Comparison of ENCODE assay signal across 23 cellular contexts in the genomic region with DNA sequence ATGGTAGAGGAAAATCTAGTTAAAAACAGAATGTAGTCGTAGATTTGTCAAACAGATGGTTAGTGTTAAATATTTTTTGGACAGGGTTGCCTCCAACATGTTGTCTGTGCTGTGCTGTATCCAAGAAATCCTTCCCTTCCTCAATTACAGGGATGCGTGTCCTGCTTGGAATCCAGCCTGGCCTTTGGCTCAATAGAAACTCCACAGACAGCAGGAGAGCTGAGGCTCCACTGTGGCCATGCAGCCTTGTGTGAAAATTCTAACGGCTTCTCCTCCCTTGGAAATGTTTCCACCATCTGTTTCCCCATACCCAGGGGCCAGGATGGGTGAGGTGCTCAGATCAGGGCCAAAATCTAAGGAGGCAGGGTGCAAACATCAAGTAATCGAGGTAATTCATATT.
DNase-seq lines count a peak whose midpoint lies in the region; ATAC-seq lines count a peak whose summit lies in the region.
"Had no signal": no experiment of that assay in that cellular context is flagged by ENCODE, and none has a peak within 500 bp of the region (broad histone marks: within the 10 kb centered on the region; RNA-seq: fewer than 3 reads in every experiment).

No MANE protein-coding gene starts in this region.

- H3K27me3 ChIP-seq in right cardiac atrium (ENCODE audit: control insufficient read depth, insufficient read depth): no peaks in the 10 kb centered on the region
- H3K27me3 ChIP-seq: BE2C; BLaER1 treated with 17β-estradiol and CSF1 and Interleukin-3, amounts not matched to agents 10 nM and 100 nM had no signal

- no peak overlapping the region for H3K27ac ChIP-seq in right cardiac atrium (ENCODE audit: low read length)
- H3K27ac ChIP-seq: A549; BLaER1 treated with 17β-estradiol and CSF1 and Interleukin-3, amounts not matched to agents 10 nM and 100 nM; GM23248 had no signal

- H3K9me3 ChIP-seq in right cardiac atrium (ENCODE audit: control insufficient read depth, low read length): no peaks in the 10 kb centered on the region
- H3K9me3 ChIP-seq: BE2C had no signal

- intact Hi-C loops in Right ventricle myocardium inferior (cut with DNase I): no loop called here
- intact Hi-C loops in right cardiac atrium (cut with DNase I): no loop called here

- peak; percentile 76 for ATAC-seq in Right ventricle myocardium inferior
- ATAC-seq in right cardiac atrium: no peak
- ATAC-seq: A549, GM12878 had no signal

- H3K4me3 ChIP-seq in right cardiac atrium (ENCODE audit: low read length): no peak overlapping the region
- H3K4me3 ChIP-seq: A549; BLaER1 treated with 17β-estradiol and CSF1 and Interleukin-3, amounts not matched to agents 10 nM and 100 nM; GM12878; GM23248 had no signal

- no peaks in the 10 kb centered on the region for H3K4me1 ChIP-seq in right cardiac atrium (ENCODE audit: control insufficient read depth, insufficient read depth, low read length)
- H3K4me1 ChIP-seq: A549, BE2C had no signal

- WGBS in right cardiac atrium: 45% methylated on average over 4 of the region's 4 CpGs

- DNase-seq in Right ventricle myocardium inferior (ENCODE audit: missing footprints): no peak
- no peak for DNase-seq in right cardiac atrium
- DNase-seq in G401 (ENCODE audit: low spot score): peak; percentile 94
- peak; percentile 29 to 80 for DNase-seq in cerebellar nuclear complex (lab: John Stamatoyannopoulos, UW)
- peak; percentile 5 for DNase-seq in inferior parietal cortex (ENCODE audit: extremely low spot score)
- no peak for DNase-seq in activated gamma-delta T cell (lab: John Stamatoyannopoulos, UW)
- DNase-seq in hippocampal formation (lab: John Stamatoyannopoulos, UW): no peak
- no peak for DNase-seq in SK-N-DZ (ENCODE audit: low spot score)
- DNase-seq: 8988T; ACHN; AML-193; BE2C; CD4-positive, alpha-beta T cell; CD8-positive, alpha-beta memory T cell; DMS153; DND-41; GDM1; GM23248; H7; HCEC 1CT had no signal

- in situ Hi-C loops in G401 (cut with HindIII; ENCODE audit: low sequenced_read_pairs): no loop called here

Comparison
In these comparisons a context has a peak if more than half of its experiments do, and no peak if none do; other contexts are left out.
1. DNase-seq: peak in G401 (single experiment), cerebellar nuclear complex (2 of 2) and inferior parietal cortex (single experiment); none in Right ventricle myocardium inferior (single experiment), right cardiac atrium (0 of 3), activated gamma-delta T cell (single experiment), hippocampal formation (0 of 2) and SK-N-DZ (single experiment).